In the genomic region with DNA sequence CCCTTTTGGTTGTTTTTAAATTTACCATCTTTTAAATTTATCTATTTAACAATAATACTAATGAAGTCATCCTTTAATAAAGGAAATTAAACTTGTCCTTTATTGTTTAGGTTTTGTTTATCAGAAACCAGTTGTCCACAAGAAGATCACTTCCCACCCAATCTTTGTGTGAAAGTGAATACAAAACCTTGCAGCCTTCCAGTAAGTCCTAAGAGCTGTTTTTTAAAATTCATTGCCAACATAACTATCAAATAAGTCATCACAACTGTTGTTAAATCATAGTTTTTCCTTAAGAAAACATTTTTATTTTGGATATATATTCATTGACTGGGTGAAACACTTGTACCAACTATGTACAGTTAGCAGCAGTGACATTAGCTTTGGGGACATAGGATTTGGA, we compare ENCODE assay signal across 29 cellular contexts.
"Had no signal": no experiment of that assay in that cellular context is flagged by ENCODE, and none has a peak within 500 bp of the region (broad histone marks: within the 10 kb centered on the region; RNA-seq: fewer than 3 reads in every experiment).

No MANE protein-coding gene starts in this region.

- H3K36me3 ChIP-seq: breast epithelium had no signal

- DNase-seq: activated CD4-positive, alpha-beta T cell treated with anti-CD3 and anti-CD28 coated beads for 4 hours; activated CD4-positive, alpha-beta T cell treated with anti-CD3 and anti-CD28 coated beads, Interleukin-2, amount 50 U/mL, for 48 hours; activated CD4-positive, CD25-positive, alpha-beta regulatory T cell; activated naive CD4-positive, alpha-beta T cell treated with Interleukin-2 at 50 U/mL for 16 hours; activated naive CD8-positive, alpha-beta T cell treated with anti-CD3 and anti-CD28 coated beads for 36 hours; activated T-cell treated with anti-CD3 and anti-CD28 coated beads, Interleukin-2, amount 50 U/mL, for 48 hours; amniotic stem cell; cortex of kidney; endodermal cell; head of caudate nucleus; kidney; lower lobe of right lung; mesendoderm; mucosa of descending colon; occipital lobe; stimulated activated CD4-positive, alpha-beta T cell treated with anti-CD3 and anti-CD28 coated beads, Interleukin-2, amount 100 ng/mL, for 48 hours; stimulated activated CD8-positive, alpha-beta memory T cell treated with anti-CD3 and anti-CD28 coated beads, Interleukin-4, amount 100 ng/mL, for 48 hours; stimulated activated naive B cell treated with anti-CD40 and anti-IgM and Interleukin-4, amounts not matched to agents 10 μg/mL and 1 μg/mL and 100 μg/mL, for 72 hours; testis had no signal

- H3K4me3 ChIP-seq: breast epithelium, gastroesophageal sphincter, lower lobe of right lung, mucosa of descending colon, testis, vagina had no signal

- H3K9me3 ChIP-seq: breast epithelium, gastroesophageal sphincter, lower lobe of right lung, mucosa of descending colon, testis, vagina had no signal

- H3K4me3 Mint-ChIP-seq: activated naive CD8-positive, alpha-beta T cell treated with anti-CD3 and anti-CD28 coated beads for 36 hours; central memory CD8-positive, alpha-beta T cell; endodermal cell; neural crest cell; stimulated activated naive B cell treated with anti-CD40 and anti-IgM and Interleukin-4, amounts not matched to agents 10 μg/mL and 1 μg/mL and 100 μg/mL, for 72 hours; T-helper 1 cell treated with Interleukin-12 subunit alpha and Interleukin-12 subunit beta and Interleukin-4 antibody, amounts not matched to agents 30 μg/mL and 1 μg/mL, for 36 hours; type B pancreatic cell had no signal

- ATAC-seq: gastroesophageal sphincter; left lobe of liver; lower lobe of right lung; mucosa of descending colon; sciatic nerve; stimulated activated naive B cell treated with anti-CD40 and anti-IgM and Interleukin-4, amounts not matched to agents 10 μg/mL and 1 μg/mL and 100 μg/mL, for 72 hours had no signal

- H3K4me1 Mint-ChIP-seq: endodermal cell had no signal

- H3K27ac ChIP-seq: breast epithelium, epithelial cell of prostate, gastroesophageal sphincter, lower lobe of right lung, testis, vagina had no signal

- H3K4me1 ChIP-seq: breast epithelium, testis, vagina had no signal

- H3K9me3 Mint-ChIP-seq: activated naive CD8-positive, alpha-beta T cell treated with anti-CD3 and anti-CD28 coated beads for 36 hours; central memory CD8-positive, alpha-beta T cell; endodermal cell; neural crest cell; stimulated activated naive B cell treated with anti-CD40 and anti-IgM and Interleukin-4, amounts not matched to agents 10 μg/mL and 1 μg/mL and 100 μg/mL, for 72 hours; T-helper 1 cell treated with Interleukin-12 subunit alpha and Interleukin-12 subunit beta and Interleukin-4 antibody, amounts not matched to agents 30 μg/mL and 1 μg/mL, for 36 hours; type B pancreatic cell had no signal

- FAIRE-seq: kidney had no signal

- H3K27me3 Mint-ChIP-seq: activated naive CD8-positive, alpha-beta T cell treated with anti-CD3 and anti-CD28 coated beads for 36 hours; central memory CD8-positive, alpha-beta T cell; stimulated activated naive B cell treated with anti-CD40 and anti-IgM and Interleukin-4, amounts not matched to agents 10 μg/mL and 1 μg/mL and 100 μg/mL, for 72 hours; type B pancreatic cell had no signal

- H3K27ac Mint-ChIP-seq: activated naive CD8-positive, alpha-beta T cell treated with anti-CD3 and anti-CD28 coated beads for 36 hours; endodermal cell; stimulated activated naive B cell treated with anti-CD40 and anti-IgM and Interleukin-4, amounts not matched to agents 10 μg/mL and 1 μg/mL and 100 μg/mL, for 72 hours; T-helper 1 cell treated with Interleukin-12 subunit alpha and Interleukin-12 subunit beta and Interleukin-4 antibody, amounts not matched to agents 30 μg/mL and 1 μg/mL, for 36 hours; type B pancreatic cell had no signal

- H3K27me3 ChIP-seq: breast epithelium, gastroesophageal sphincter, testis, vagina had no signal
